1 cellular context compared by ENCODE assay signal in genomic region chr9:13447551-13448422, GRCh38.
TF ChIP-seq lines count a peak whose summit lies in the region.

No MANE protein-coding gene starts in this region.

TF ChIP-seq in K562, 482 proteins besides CTCF, POLR2A, EP300 and RAD21:
- TF ChIP-seq CBFA2T3 (IDR thresholded peaks at IDR 0.05): peak; percentile 69
- TF ChIP-seq NCOR1 (IDR thresholded peaks at IDR 0.05): peak; percentile 27; the same call in 1 of the 2 replicates
- peak; percentile 45; the same call in 1 of the 2 replicates for TF ChIP-seq ARID1B (IDR thresholded peaks at IDR 0.05)
- no peak for TF ChIP-seq PRPF4 (IDR thresholded peaks at IDR 0.05; ENCODE audit: insufficient read depth, low read depth, low read length, poor library complexity, severe bottlenecking)
- TF ChIP-seq CBFA2T2 (conservative IDR thresholded peaks at IDR 0.05): peak; percentile 63
- TF ChIP-seq NFIC (IDR thresholded peaks at IDR 0.05): 0 out of 2 replicates have a peak, but pooled peaks have one; percentile 36
- peak; percentile 84 for TF ChIP-seq TEAD4 (IDR thresholded peaks at IDR 0.05; ENCODE audit: low read length)
- no peak for TF ChIP-seq TEAD4 (CRISPR knock-in tag; IDR thresholded peaks at IDR 0.05; ENCODE audit: borderline replicate concordance)
- TF ChIP-seq TRIM24 (IDR thresholded peaks at IDR 0.05): peak in 1 of 2 experiments; percentile 22; a peak in 1 of 4 replicates
- TF ChIP-seq TAL1 (IDR thresholded peaks at IDR 0.05): peak; percentile 79
- peak; percentile 47; the same call in 1 of the 2 replicates for TF ChIP-seq TCF3 (CRISPR knock-in tag; IDR thresholded peaks at IDR 0.05)
- no peak for TF ChIP-seq NCOA6 (IDR thresholded peaks at IDR 0.05)
- TF ChIP-seq FOXA3 (CRISPR knock-in tag; conservative IDR thresholded peaks at IDR 0.05 in 1 of 2, IDR thresholded peaks at IDR 0.05 in 1 of 2): no peak
- peak; percentile 20; the same call in 1 of the 2 replicates for TF ChIP-seq FOXM1 (IDR thresholded peaks at IDR 0.05; ENCODE audit: low read depth)
- TF ChIP-seq FOXM1 (CRISPR knock-in tag; IDR thresholded peaks at IDR 0.05; ENCODE audit: low read depth): no peak
- TF ChIP-seq ZNF589 (CRISPR knock-in tag; IDR thresholded peaks at IDR 0.05; ENCODE audit: low read depth): 0 out of 2 replicates have a peak, but pooled peaks have one; percentile 31
